In the genomic region with DNA sequence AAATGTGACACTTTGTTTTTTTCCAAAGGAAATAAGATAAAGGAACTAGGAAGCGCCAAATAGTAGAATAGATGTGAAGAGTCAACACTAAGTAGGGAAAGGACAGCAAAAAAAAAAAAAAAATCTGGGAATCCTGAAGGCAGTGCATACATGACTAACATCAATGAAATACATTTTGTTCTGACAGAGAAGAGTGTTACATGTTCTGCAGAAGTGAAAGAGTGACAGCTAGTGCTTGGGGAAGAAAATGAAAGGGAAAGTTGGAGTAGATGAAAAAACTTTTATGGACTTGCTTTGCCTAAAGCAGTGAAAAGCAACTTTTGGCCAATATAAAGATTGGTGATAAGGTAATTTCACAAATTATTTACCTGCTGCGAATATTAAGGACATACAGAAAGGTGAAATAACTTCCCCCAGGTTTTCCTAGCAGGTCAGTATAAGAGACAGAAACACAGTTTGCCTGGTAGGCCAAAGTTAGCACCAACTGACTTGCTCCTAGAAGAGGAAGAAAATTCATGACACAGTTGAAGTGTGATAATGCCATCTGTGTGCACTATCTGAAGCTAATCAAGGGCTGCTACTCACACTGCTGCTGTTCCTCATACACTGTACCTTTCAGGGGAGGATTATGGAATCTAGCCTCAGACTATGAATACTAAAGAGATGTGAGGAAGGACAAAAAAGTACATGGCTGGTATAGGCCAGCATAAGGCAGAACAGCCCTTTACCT, we compare ENCODE assay signal across 10 cellular contexts. TPM values are rescaled to one million over a fixed set of nuclear protein-coding genes. Genes with fewer than 3 reads are reported as not detected.
DNase-seq lines count a peak whose midpoint lies in the region; ATAC-seq and TF ChIP-seq lines count a peak whose summit lies in the region.
"Had no signal": no experiment of that assay in that cellular context is flagged by ENCODE, and none has a peak within 500 bp of the region (broad histone marks: within the 10 kb centered on the region; RNA-seq: fewer than 3 reads in every experiment).

No MANE protein-coding gene starts in this region.

- H2BK15ac ChIP-seq in IMR-90 (ENCODE audit: low read depth, low read length): no peak overlapping the region

- no peak overlapping the region for H3K4ac ChIP-seq in IMR-90 (ENCODE audit: low read depth, low read length)

- BruUV-seq in IMR-90 (replicated peaks; lab: Mats Ljungman, UMichigan): no TSS peak

- no peak overlapping the region for H2BK20ac ChIP-seq in IMR-90 (ENCODE audit: low read depth, low read length)

- no peaks in the 10 kb centered on the region for H3K27me3 ChIP-seq in IMR-90 (ENCODE audit: control insufficient read depth, insufficient read depth, low read length)
- H3K27me3 ChIP-seq in aorta (ENCODE audit: control insufficient read depth in 1 of 2, insufficient read depth in 2 of 2, low read length in 1 of 2): no peaks in the 10 kb centered on the region

- H3K27me3 Mint-ChIP-seq in WTC11 (ENCODE audit: low read depth): no peaks in the 10 kb centered on the region
- H3K27me3 Mint-ChIP-seq: CD4-positive, CD25-positive, alpha-beta regulatory T cell had no signal

- POLR2A ChIA-PET in IMR-90 (lab: Charles Lee; ENCODE audit: unreplicated experiment) (no interaction called here), WTC11 (lab: Charles Lee) (no interaction called here)

- no peak overlapping the region for H2BK120ac ChIP-seq in IMR-90 (ENCODE audit: low read depth, low read length)

- no peak overlapping the region for H2AK9ac ChIP-seq in IMR-90 (replicated peaks; ENCODE audit: low read depth, low read length, poor library complexity)

- H3K9ac ChIP-seq in IMR-90 (ENCODE audit: low read depth, low read length): no peak overlapping the region

- H3K27ac ChIP-seq in IMR-90 (ENCODE audit: insufficient read depth, low read length): no peak overlapping the region
- H3K27ac ChIP-seq in urinary bladder (ENCODE audit: low read depth): peak overlapping the region; percentile 23
- peak overlapping the region in 1 of 2 donors; percentile 57 for H3K27ac ChIP-seq in aorta (ENCODE audit: low read depth in 1 of 2, low read length in 2 of 2)
- H3K27ac ChIP-seq: epithelial cell of prostate had no signal

- peaks cover 22 to 23% of the 10 kb centered on the region in 2 experiments for H3K79me1 ChIP-seq in IMR-90 (ENCODE audit: low read depth in 1 of 2, low read length in 2 of 2)

- no peak overlapping the region for H4K8ac ChIP-seq in IMR-90 (ENCODE audit: low read depth in 2 of 2, low read length in 2 of 2)

- H3K36me3 ChIP-seq in IMR-90 (ENCODE audit: control insufficient read depth, insufficient read depth, low read length) (peaks cover 9% of the 10 kb centered on the region; the same call in 1 of the 2 replicates), urinary bladder (ENCODE audit: insufficient read depth) (peaks cover 2% of the 10 kb centered on the region), aorta (ENCODE audit: control insufficient read depth in 1 of 2, insufficient read depth in 2 of 2, low read length in 1 of 2) (peaks cover 0 to 3% of the 10 kb centered on the region in 2 donors)

- whole genome bisulfite sequencing in IMR-90 (ENCODE audit: extremely low coverage in 2 of 2, insufficient read length in 1 of 2), 2 experiments: no CpG with 5 or more reads among the region's 2 CpGs
- WGBS in urinary bladder: 77% methylated on average over 2 of the region's 2 CpGs
- WGBS in aorta, 2 donors: 85 to 87% methylated on average over 2 of the region's 2 CpGs

- no peak overlapping the region for H2AK5ac ChIP-seq in IMR-90 (ENCODE audit: low read depth, low read length)

- in situ Hi-C loops in IMR-90 (cut with MboI; ENCODE audit: low sequenced_read_pairs): no loop called here

- TF ChIP-seq CTCF in IMR-90 (conservative IDR thresholded peaks at IDR 0.05; ENCODE audit: low read depth, low read length): no peak
- peak; percentile 29 for TF ChIP-seq CTCF in epithelial cell of proximal tubule (conservative IDR thresholded peaks at IDR 0.05; ENCODE audit: low read depth, low read length)
- TF ChIP-seq CTCF in WTC11 (IDR thresholded peaks at IDR 0.05): no peak

- H3K18ac ChIP-seq in IMR-90 (ENCODE audit: low read depth, low read length): no peak overlapping the region

- H2BK5ac ChIP-seq in IMR-90 (ENCODE audit: low read depth, low read length, poor library complexity, severe bottlenecking): no peak overlapping the region

- no peak overlapping the region for H3K4me3 Mint-ChIP-seq in WTC11
- H3K4me3 Mint-ChIP-seq: CD4-positive, CD25-positive, alpha-beta regulatory T cell had no signal

- H3K9me3 ChIP-seq in IMR-90 (ENCODE audit: control insufficient read depth, insufficient read depth, low read length) (no peaks in the 10 kb centered on the region), aorta (ENCODE audit: control insufficient read depth, low read length) (no peaks in the 10 kb centered on the region)

- dilution Hi-C loops in IMR-90 (cut with HindIII; ENCODE audit: low sequenced_read_pairs, unreplicated experiment): no loop called here

- intact Hi-C loops in Right ventricle myocardium inferior (cut with DNase I) (no loop called here), cardiac septum (cut with DNase I) (no loop called here), IMR-90 (cut with micrococcal nuclease) (no loop called here), aorta (cut with DNase I) (no loop called here)

- peak overlapping the region; percentile 40; the same call in 1 of the 2 replicates for H3K4me2 ChIP-seq in IMR-90 (ENCODE audit: low read depth, low read length)

- H3K27ac Mint-ChIP-seq in WTC11: no peak overlapping the region

- no peak overlapping the region for H3K56ac ChIP-seq in IMR-90 (ENCODE audit: extremely low read depth, insufficient read depth, low read length)

- DNase-seq in Right ventricle myocardium inferior (ENCODE audit: missing footprints) (no peak), cardiac septum (ENCODE audit: low spot score) (no peak), IMR-90 (peak; percentile 4), epithelial cell of proximal tubule (ENCODE audit: low read depth) (no peak), aorta (no peak), islet precursor cell (no peak), WTC11 (ENCODE audit: low spot score) (no peak)

- ATAC-seq in Right ventricle myocardium inferior (peak; percentile 64), IMR-90 (ENCODE audit: low read depth) (peak; percentile 54), aorta (ENCODE audit: low FRiP score) (no peak), WTC11 (no peak)

- no peak overlapping the region for H2AFZ ChIP-seq in IMR-90 (replicated peaks; ENCODE audit: low read length, poor library complexity)

- H3K4me1 ChIP-seq in IMR-90 (ENCODE audit: control insufficient read depth, insufficient read depth, low read length): peaks cover 4% of the 10 kb centered on the region
- peaks cover 4% of the 10 kb centered on the region for H3K4me1 ChIP-seq in urinary bladder (ENCODE audit: insufficient read depth)
- H3K4me1 ChIP-seq in aorta (ENCODE audit: control insufficient read depth in 1 of 2, insufficient read depth in 2 of 2, low read length in 2 of 2): no peaks in the 10 kb centered on the region

- peak overlapping the region; percentile 61; the same call in 1 of the 2 replicates for H3K23ac ChIP-seq in IMR-90 (ENCODE audit: low read depth, low read length)

- CTCF ChIA-PET in IMR-90 (lab: Yijun Ruan, JAX): interaction anchor here (1.1 kb wide), 1 partner anchor 15 kb away, joined by 3 read pairs; no protein-coding TSS in a partner anchor
- CTCF ChIA-PET in WTC11 (lab: Charles Lee): no interaction called here

- H3K9me3 Mint-ChIP-seq in WTC11: peaks cover 9% of the 10 kb centered on the region

- H3K9me1 ChIP-seq in IMR-90 (ENCODE audit: insufficient read depth, low read length): peaks cover 6% of the 10 kb centered on the region

- no peak for TF ChIP-seq RAD21 in IMR-90 (IDR thresholded peaks at IDR 0.05; ENCODE audit: low read length)

- H3K36me3 Mint-ChIP-seq in WTC11: peaks cover 8% of the 10 kb centered on the region; the same call in 1 of the 2 replicates

- H3K14ac ChIP-seq in IMR-90 (replicated peaks; ENCODE audit: low read depth, low read length): no peak overlapping the region; the same call in 1 of the 2 replicates

- TF ChIP-seq POLR2A in IMR-90 (IDR thresholded peaks at IDR 0.05; ENCODE audit: low read depth, low read length): no peak

- no peaks in the 10 kb centered on the region for H4K20me1 ChIP-seq in IMR-90 (ENCODE audit: insufficient read depth, low read length)

- H3K4me1 Mint-ChIP-seq in WTC11: no peaks in the 10 kb centered on the region

- peak overlapping the region; percentile 40; the same call in 1 of the 2 replicates for H4K5ac ChIP-seq in IMR-90 (ENCODE audit: low read depth, low read length)

- no peak overlapping the region for H3K4me3 ChIP-seq in IMR-90 (ENCODE audit: insufficient read depth, low read depth, low read length)
- no peak overlapping the region for H3K4me3 ChIP-seq in epithelial cell of proximal tubule (ENCODE audit: low read depth, low read length)
- H3K4me3 ChIP-seq in urinary bladder (ENCODE audit: low read depth, low read length): no peak overlapping the region
- H3K4me3 ChIP-seq in aorta (ENCODE audit: low read length in 2 of 2): no peak overlapping the region

- H4K91ac ChIP-seq in IMR-90 (ENCODE audit: insufficient read depth, low read depth, low read length): no peak overlapping the region

TF ChIP-seq in IMR-90, 13 proteins besides CTCF, POLR2A, EP300 and RAD21 (continues in another document):
- TF ChIP-seq BHLHE40 (IDR thresholded peaks at IDR 0.05; ENCODE audit: low read depth, low read length) (no peak), RFX5 (IDR thresholded peaks at IDR 0.05; ENCODE audit: low read depth, low read length) (no peak), MAFK (IDR thresholded peaks at IDR 0.05; ENCODE audit: low read depth, low read length) (no peak)

TF ChIP-seq in WTC11, 78 proteins besides CTCF, POLR2A, EP300 and RAD21 (continues in another document):
- no peak for TF ChIP-seq ZNF138 (CRISPR knock-in tag; conservative IDR thresholded peaks at IDR 0.05)
- TF ChIP-seq RORB (CRISPR knock-in tag; IDR thresholded peaks at IDR 0.05): no peak
- TF ChIP-seq, protein P1, sequence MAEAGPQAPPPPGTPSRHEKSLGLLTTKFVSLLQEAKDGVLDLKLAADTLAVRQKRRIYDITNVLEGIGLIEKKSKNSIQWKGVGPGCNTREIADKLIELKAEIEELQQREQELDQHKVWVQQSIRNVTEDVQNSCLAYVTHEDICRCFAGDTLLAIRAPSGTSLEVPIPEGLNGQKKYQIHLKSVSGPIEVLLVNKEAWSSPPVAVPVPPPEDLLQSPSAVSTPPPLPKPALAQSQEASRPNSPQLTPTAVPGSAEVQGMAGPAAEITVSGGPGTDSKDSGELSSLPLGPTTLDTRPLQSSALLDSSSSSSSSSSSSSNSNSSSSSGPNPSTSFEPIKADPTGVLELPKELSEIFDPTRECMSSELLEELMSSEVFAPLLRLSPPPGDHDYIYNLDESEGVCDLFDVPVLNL (CRISPR knock-in tag; IDR thresholded peaks at IDR 0.05; ENCODE audit: borderline replicate concordance, low read depth): no peak

RNA-seq across cellular contexts. Expression of a gene that starts 38.6 kb away (rescaled TPM):
- 24.2 TPM for total RNA-seq in Right ventricle myocardium inferior
- total RNA-seq in cardiac septum: 21.6 TPM
- 42.3 and 67.2 TPM in 2 replicates for total RNA-seq in IMR-90 (2012; rRNA removed)
- 6.1 and 7.5 TPM in 2 replicates for polyA plus RNA-seq in IMR-90 (2012; rRNA removed)
- 1.3 and 1.9 TPM in 2 replicates for polyA plus RNA-seq in IMR-90 (2012; cell fraction: cytosol; rRNA removed)
- 0.64 and 3.3 TPM in 2 replicates for polyA plus RNA-seq in IMR-90 (2012; cell fraction: nucleus; rRNA removed; ENCODE audit: low replicate concordance)
- 17.1 and 21.8 TPM in 2 replicates for total RNA-seq in epithelial cell of proximal tubule
- total RNA-seq in urinary bladder: 36.5 TPM
- polyA plus RNA-seq in urinary bladder: 10.8 TPM
- total RNA-seq in aorta: 10 to 100 TPM; 14.0 TPM
- polyA plus RNA-seq in aorta: 1 to 10 TPM; 2.4 to 7.7 TPM
- total RNA-seq in WTC11 (2021): 19.7 to 20.1 TPM (median 19.8 TPM) in 3 replicates

Comparison
In these comparisons a context has a peak if more than half of its experiments do, and no peak if none do; other contexts are left out.
1. ATAC-seq: peak in Right ventricle myocardium inferior (single experiment) and IMR-90 (single experiment); none in aorta (single experiment) and WTC11 (single experiment).